In the genomic region with DNA sequence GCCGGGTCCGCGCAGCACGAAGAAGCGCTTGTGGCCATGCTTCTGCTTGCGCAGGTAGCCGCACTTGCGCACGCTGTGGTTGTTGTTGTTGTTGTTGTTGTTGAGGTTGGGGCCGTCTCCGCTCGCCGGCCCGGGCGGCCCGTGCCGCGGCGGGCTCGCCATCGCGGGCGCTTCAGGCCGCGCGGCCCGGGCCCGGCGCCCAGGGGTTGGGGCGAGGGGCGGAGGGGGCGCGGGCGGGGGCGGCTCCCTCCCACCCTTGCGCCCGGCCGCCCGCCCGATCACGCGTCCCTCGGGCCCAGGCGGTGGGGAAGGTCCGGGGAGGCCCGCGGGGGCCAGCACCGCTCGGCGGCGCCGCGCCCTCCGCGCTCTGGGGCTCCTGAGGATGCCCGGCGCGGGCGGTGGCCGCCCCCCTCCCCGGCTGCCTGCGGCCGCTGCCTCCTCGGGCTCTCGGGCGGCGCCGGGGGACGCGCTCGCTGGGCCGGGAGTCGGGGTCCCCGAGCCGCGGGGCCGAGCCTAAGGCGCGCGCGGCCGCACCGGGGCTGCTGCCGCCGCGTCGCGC, we compare ENCODE assay signal across 1 cellular context.
TF ChIP-seq lines count a peak whose summit lies in the region.

No MANE protein-coding gene starts in this region.

TF ChIP-seq in IMR-90, 13 proteins besides CTCF, POLR2A, EP300 and RAD21 (continued from another document):
- TF ChIP-seq, protein P1, sequence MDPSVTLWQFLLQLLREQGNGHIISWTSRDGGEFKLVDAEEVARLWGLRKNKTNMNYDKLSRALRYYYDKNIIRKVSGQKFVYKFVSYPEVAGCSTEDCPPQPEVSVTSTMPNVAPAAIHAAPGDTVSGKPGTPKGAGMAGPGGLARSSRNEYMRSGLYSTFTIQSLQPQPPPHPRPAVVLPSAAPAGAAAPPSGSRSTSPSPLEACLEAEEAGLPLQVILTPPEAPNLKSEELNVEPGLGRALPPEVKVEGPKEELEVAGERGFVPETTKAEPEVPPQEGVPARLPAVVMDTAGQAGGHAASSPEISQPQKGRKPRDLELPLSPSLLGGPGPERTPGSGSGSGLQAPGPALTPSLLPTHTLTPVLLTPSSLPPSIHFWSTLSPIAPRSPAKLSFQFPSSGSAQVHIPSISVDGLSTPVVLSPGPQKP (IDR thresholded peaks at IDR 0.05; ENCODE audit: borderline replicate concordance, low read depth, low read length), result no peak
- no peak for TF ChIP-seq RFX5 (IDR thresholded peaks at IDR 0.05; ENCODE audit: low read depth, low read length)
- TF ChIP-seq SMC3 (IDR thresholded peaks at IDR 0.05; ENCODE audit: low read depth, low read length), result no peak
- no peak for TF ChIP-seq FOS (IDR thresholded peaks at IDR 0.05; ENCODE audit: low read depth, low read length)
- TF ChIP-seq MAZ (IDR thresholded peaks at IDR 0.05; ENCODE audit: borderline replicate concordance, low read depth, low read length), result no peak
- TF ChIP-seq MXI1 (IDR thresholded peaks at IDR 0.05; ENCODE audit: borderline replicate concordance, low read depth, low read length), result no peak
- TF ChIP-seq CEBPB (IDR thresholded peaks at IDR 0.05; ENCODE audit: low read depth, low read length), result no peak
- TF ChIP-seq NFE2L2 (IDR thresholded peaks at IDR 0.05; ENCODE audit: low read depth, low read length), result no peak
- no peak for TF ChIP-seq MAFK (IDR thresholded peaks at IDR 0.05; ENCODE audit: low read depth, low read length)
